In genomic region chr1:218666263-218666662, GRCh38 we compare ENCODE assay signal across 23 cellular contexts.
DNase-seq lines count a peak whose midpoint lies in the region; ATAC-seq, FAIRE-seq and TF ChIP-seq lines count a peak whose summit lies in the region.
"Had no signal": no experiment of that assay in that cellular context is flagged by ENCODE, and none has a peak within 500 bp of the region (broad histone marks: within the 10 kb centered on the region; RNA-seq: fewer than 3 reads in every experiment).

No MANE protein-coding gene starts in this region.

- no peak overlapping the region for H3K27ac Mint-ChIP-seq in stimulated activated memory B cell treated with anti-CD40 and anti-IgM and Interleukin-4, amounts not matched to agents 10 μg/mL and 1 μg/mL and 100 μg/mL, for 72 hours

- BruUV-seq in mammary epithelial cell (replicated peaks; lab: Mats Ljungman, UMichigan) = no TSS peak

- TF ChIP-seq POLR2A in breast epithelium (IDR thresholded peaks at IDR 0.05) = no peak

- TF ChIP-seq CTCF in mammary epithelial cell (conservative IDR thresholded peaks at IDR 0.05 in 1 of 2, IDR thresholded peaks at IDR 0.05 in 1 of 2; ENCODE audit: extremely low read depth in 1 of 2, insufficient read depth in 1 of 2, low read depth in 1 of 2, low read length in 2 of 2) = no peak
- TF ChIP-seq CTCF in breast epithelium (IDR thresholded peaks at IDR 0.05) = no peak
- TF ChIP-seq CTCF in hepatocyte (IDR thresholded peaks at IDR 0.05; ENCODE audit: poor library complexity) = no peak
- no peak for TF ChIP-seq CTCF in lower lobe of right lung (IDR thresholded peaks at IDR 0.05)

- no peak overlapping the region for H2AFZ ChIP-seq in mammary epithelial cell (ENCODE audit: low read depth, low read length)
- no peak overlapping the region for H2AFZ ChIP-seq in hepatocyte

- H4K20me1 ChIP-seq in mammary epithelial cell (ENCODE audit: insufficient read depth, low read length) = no peaks in the 10 kb centered on the region
- H4K20me1 ChIP-seq in hepatocyte (ENCODE audit: insufficient read depth, poor library complexity, severe bottlenecking) = no peaks in the 10 kb centered on the region

- FAIRE-seq in RCC 7860 (lab: Jason Lieb, UNC) = no peak
- FAIRE-seq: GM12892, HTR-8/SVneo, K562 had no signal

- H3K27ac ChIP-seq in mammary epithelial cell (ENCODE audit: insufficient read depth, low read depth, low read length) (no peak overlapping the region), breast epithelium (no peak overlapping the region), hepatocyte (peak overlapping the region; percentile 28), lower lobe of right lung (no peak overlapping the region)
- H3K27ac ChIP-seq: 22Rv1 had no signal

- H3K4me1 ChIP-seq in mammary epithelial cell (ENCODE audit: insufficient read depth, low read length) (peaks cover 24% of the 10 kb centered on the region), breast epithelium (no peaks in the 10 kb centered on the region), hepatocyte (ENCODE audit: insufficient read depth) (no peaks in the 10 kb centered on the region), lower lobe of right lung (no peaks in the 10 kb centered on the region)

- DNase-seq in mammary epithelial cell = peak; percentile 47
- DNase-seq in breast epithelium (ENCODE audit: low spot score in 2 of 2) = no peak
- peak; percentile 28 for DNase-seq in RCC 7860 (ENCODE audit: low spot score)
- DNase-seq in hepatocyte (ENCODE audit: low spot score) = no peak
- no peak for DNase-seq in lower lobe of right lung
- DNase-seq in germinal center (ENCODE audit: low spot score) = no peak
- DNase-seq: Calu3, DMS79 treated with DMSO at 0.1 percent for 48 hours, Kasumi-1, NCI-H1105 treated with DMSO at 0.1 percent for 48 hours, NCI-H146, NCI-H1930, NCI-H2107, NCI-H446, NCI-H524 treated with DMSO at 0.1 percent for 48 hours, NCI-H774, SHP77 had no signal

- dilution Hi-C loops in mammary epithelial cell (cut with HindIII; ENCODE audit: low sequenced_read_pairs) = no loop called here

- H3K9ac ChIP-seq in mammary epithelial cell (ENCODE audit: insufficient read depth, low read length) = no peak overlapping the region

- H3K4me3 ChIP-seq in mammary epithelial cell (replicated peaks in 1 of 3; ENCODE audit: insufficient read depth in 1 of 3, low read depth in 2 of 3, low read length in 3 of 3) (no peak overlapping the region), breast epithelium (no peak overlapping the region), hepatocyte (no peak overlapping the region), lower lobe of right lung (no peak overlapping the region)
- H3K4me3 ChIP-seq: K562 had no signal

- H3K36me3 Mint-ChIP-seq in stimulated activated memory B cell treated with anti-CD40 and anti-IgM and Interleukin-4, amounts not matched to agents 10 μg/mL and 1 μg/mL and 100 μg/mL, for 72 hours = no peaks in the 10 kb centered on the region

- no peaks in the 10 kb centered on the region for H3K27me3 Mint-ChIP-seq in stimulated activated memory B cell treated with anti-CD40 and anti-IgM and Interleukin-4, amounts not matched to agents 10 μg/mL and 1 μg/mL and 100 μg/mL, for 72 hours

- H3K9me3 Mint-ChIP-seq in stimulated activated memory B cell treated with anti-CD40 and anti-IgM and Interleukin-4, amounts not matched to agents 10 μg/mL and 1 μg/mL and 100 μg/mL, for 72 hours = peaks cover 5% of the 10 kb centered on the region

- in situ Hi-C loops in mammary epithelial cell (cut with MboI; ENCODE audit: low sequenced_read_pairs in 2 of 2) = no loop called here

- CTCF ChIA-PET in mammary epithelial cell (lab: Charles Lee; ENCODE audit: low non-redundant PET) = no interaction called here

- H3K36me3 ChIP-seq in mammary epithelial cell (ENCODE audit: insufficient read depth, low read length) (no peaks in the 10 kb centered on the region), breast epithelium (no peaks in the 10 kb centered on the region), hepatocyte (replicated peaks; ENCODE audit: insufficient read depth, low read depth) (no peaks in the 10 kb centered on the region), lower lobe of right lung (no peaks in the 10 kb centered on the region)

- no peaks in the 10 kb centered on the region for H3K9me2 ChIP-seq in hepatocyte (replicated peaks; ENCODE audit: insufficient read depth)

- H3K9me3 ChIP-seq in mammary epithelial cell (replicated peaks; ENCODE audit: insufficient read depth, low read length) (no peaks in the 10 kb centered on the region), breast epithelium (no peaks in the 10 kb centered on the region), hepatocyte (ENCODE audit: low read depth) (no peaks in the 10 kb centered on the region), lower lobe of right lung (no peaks in the 10 kb centered on the region)

- no peak overlapping the region for H3K4me2 ChIP-seq in mammary epithelial cell (ENCODE audit: insufficient read depth, low read depth, low read length)
- no peak overlapping the region for H3K4me2 ChIP-seq in hepatocyte

- no peaks in the 10 kb centered on the region for H3K4me1 Mint-ChIP-seq in stimulated activated memory B cell treated with anti-CD40 and anti-IgM and Interleukin-4, amounts not matched to agents 10 μg/mL and 1 μg/mL and 100 μg/mL, for 72 hours

- H3K4me3 Mint-ChIP-seq in stimulated activated memory B cell treated with anti-CD40 and anti-IgM and Interleukin-4, amounts not matched to agents 10 μg/mL and 1 μg/mL and 100 μg/mL, for 72 hours = no peak overlapping the region

- H3K27me3 ChIP-seq in mammary epithelial cell (ENCODE audit: insufficient read depth, low read length) (no peaks in the 10 kb centered on the region), breast epithelium (no peaks in the 10 kb centered on the region), hepatocyte (no peaks in the 10 kb centered on the region), lower lobe of right lung (ENCODE audit: low read depth) (no peaks in the 10 kb centered on the region)

- H3K79me2 ChIP-seq in mammary epithelial cell (ENCODE audit: insufficient read depth, low read length) = no peaks in the 10 kb centered on the region
- no peaks in the 10 kb centered on the region for H3K79me2 ChIP-seq in hepatocyte

- intact Hi-C loops in mammary epithelial cell (cut with micrococcal nuclease) = loop anchor here (5.0 kb wide), 1 partner anchor 41 kb away; no protein-coding TSS in a partner anchor
- intact Hi-C loops in breast epithelium (cut with DNase I; ENCODE audit: low total_unique reads) = no loop called here
- intact Hi-C loops in lower lobe of right lung (cut with DNase I) = no loop called here

- ATAC-seq in lower lobe of right lung (no peak), GM19397 (IDR thresholded peaks at IDR 0.05; ENCODE audit: unreplicated experiment) (no peak)
- ATAC-seq in stimulated activated memory B cell treated with anti-CD40 and anti-IgM and Interleukin-4, amounts not matched to agents 10 μg/mL and 1 μg/mL and 100 μg/mL, for 72 hours = no peak
- ATAC-seq: K562 had no signal

Comparison
In these comparisons a context has a peak if more than half of its experiments do, and no peak if none do; other contexts are left out.
1. DNase-seq: peak in mammary epithelial cell (single experiment) and RCC 7860 (single experiment); none in breast epithelium (0 of 2), hepatocyte (single experiment), lower lobe of right lung (single experiment) and germinal center (single experiment).